ENCODE assay signal across 25 cellular contexts in genomic region chr7:96719164-96719563, GRCh38. TPM values are rescaled to one million over a fixed set of nuclear protein-coding genes. Genes with fewer than 3 reads are reported as not detected.
DNase-seq lines count a peak whose midpoint lies in the region; ATAC-seq and TF ChIP-seq lines count a peak whose summit lies in the region.
"Had no signal": no experiment of that assay in that cellular context is flagged by ENCODE, and none has a peak within 500 bp of the region (broad histone marks: within the 10 kb centered on the region; RNA-seq: fewer than 3 reads in every experiment).

No MANE protein-coding gene starts in this region.

- no peak for TF ChIP-seq CTCF in mesothelial cell of epicardium (IDR thresholded peaks at IDR 0.05; ENCODE audit: unreplicated experiment)
- TF ChIP-seq CTCF in psoas muscle (IDR thresholded peaks at IDR 0.05), result no peak

- H3K27ac Mint-ChIP-seq in mesothelial cell of epicardium, result no peak overlapping the region
- H3K27ac Mint-ChIP-seq: activated naive CD8-positive, alpha-beta T cell treated with anti-CD3 and anti-CD28 coated beads, Interleukin-2, amount 10 ng/mL, durations not matched to agents 7 days and 5 days; activated T-helper 2 cell treated with anti-CD3 and anti-CD28 coated beads, Interferon-gamma antibody, Interleukin-2, Interleukin-4, amounts not matched to agents 10 μg/mL and 5 μg/mL and 100 μg/mL, durations not matched to agents 14 hours and 24 hours and 36 hours; CD14-positive monocyte; progenitor cell of endocrine pancreas had no signal

- H3K4me1 Mint-ChIP-seq in mesothelial cell of epicardium, result peaks cover 24% of the 10 kb centered on the region
- H3K4me1 Mint-ChIP-seq: activated naive CD8-positive, alpha-beta T cell treated with anti-CD3 and anti-CD28 coated beads, Interleukin-2, amount 10 ng/mL, durations not matched to agents 7 days and 5 days; CD14-positive monocyte; neural crest cell had no signal

- H3K4me3 Mint-ChIP-seq in mesothelial cell of epicardium, result no peak overlapping the region
- H3K4me3 Mint-ChIP-seq: activated naive CD8-positive, alpha-beta T cell treated with anti-CD3 and anti-CD28 coated beads, Interleukin-2, amount 10 ng/mL, durations not matched to agents 7 days and 5 days; CD14-positive monocyte; neural crest cell had no signal

- H3K27ac ChIP-seq in psoas muscle, result no peak overlapping the region
- H3K27ac ChIP-seq: epithelial cell of prostate, heart right ventricle, KMS-11, skin epidermis, suprapubic skin had no signal

- intact Hi-C loops in head of caudate nucleus (cut with DNase I), result no loop called here
- intact Hi-C loops in psoas muscle (cut with DNase I), result no loop called here

- ATAC-seq in GM18870 (IDR thresholded peaks at IDR 0.05; ENCODE audit: unreplicated experiment), result no peak
- ATAC-seq in psoas muscle, result no peak
- ATAC-seq: HCT116, heart right ventricle, left ventricle myocardium superior had no signal

- H3K27me3 Mint-ChIP-seq in mesothelial cell of epicardium (ENCODE audit: low read depth), result peaks cover 4% of the 10 kb centered on the region

- H3K4me1 ChIP-seq in psoas muscle, result no peaks in the 10 kb centered on the region
- H3K4me1 ChIP-seq: heart right ventricle, suprapubic skin had no signal

- no peaks in the 10 kb centered on the region for H3K36me3 ChIP-seq in H7 (replicated peaks; ENCODE audit: control insufficient read depth, insufficient read depth, low read length)
- no peaks in the 10 kb centered on the region for H3K36me3 ChIP-seq in psoas muscle (ENCODE audit: insufficient read depth in 1 of 2, low read depth in 1 of 2)
- H3K36me3 ChIP-seq: heart right ventricle, suprapubic skin had no signal

- DNase-seq in COLO668 (lab: John Stamatoyannopoulos, UW; ENCODE audit: unreplicated experiment) (peak; percentile 17), H7 (peak; percentile 27), NCI-H2171 treated with DMSO at 0.1 percent for 48 hours (lab: John Stamatoyannopoulos, UW) (peak; percentile 86), head of caudate nucleus (peak in 38 of 42 donors; percentile 7 to 79 (median 44)), mesothelial cell of epicardium (ENCODE audit: low spot score in 2 of 2, unreplicated experiment in 2 of 2) (no peak), psoas muscle (no peak)
- DNase-seq: activated CD8-positive, alpha-beta memory T cell treated with anti-CD3 and anti-CD28 coated beads, Interleukin-2, amount 50 U/mL, for 4 hours; activated naive CD8-positive, alpha-beta T cell treated with anti-CD3 and anti-CD28 coated beads, Interleukin-2, amount 10 ng/mL, durations not matched to agents 7 days and 5 days; GF-D8; heart right ventricle; left ventricle myocardium superior; NCI-H226; RPMI8226; stimulated activated CD4-positive, alpha-beta T cell treated with anti-CD3 and anti-CD28 coated beads, Interleukin-1b, Interleukin-23, amount 100 ng/mL, for 48 hours; T-helper 9 cell had no signal

- 7 to 17% (median 17%) methylated on average over 4 of the region's 4 CpGs for WGBS in psoas muscle, 3 donors

- peaks cover 1% of the 10 kb centered on the region for H3K36me3 Mint-ChIP-seq in mesothelial cell of epicardium
- H3K36me3 Mint-ChIP-seq: CD14-positive monocyte had no signal

- peaks cover 11% of the 10 kb centered on the region for H3K9me3 Mint-ChIP-seq in mesothelial cell of epicardium

- H3K9me3 ChIP-seq in psoas muscle, result no peaks in the 10 kb centered on the region
- H3K9me3 ChIP-seq: heart right ventricle, suprapubic skin had no signal

- H3K4me3 ChIP-seq in H7 (ENCODE audit: insufficient read depth, low read depth, low read length) (no peak overlapping the region), psoas muscle (no peak overlapping the region)
- H3K4me3 ChIP-seq: heart right ventricle, skin epidermis, suprapubic skin had no signal

- no peaks in the 10 kb centered on the region for H3K27me3 ChIP-seq in H7 (ENCODE audit: control insufficient read depth, insufficient read depth, low read length)
- peaks cover 0 to 18% (median 4%) of the 10 kb centered on the region in 3 donors for H3K27me3 ChIP-seq in psoas muscle (ENCODE audit: insufficient read depth in 3 of 3, low read length in 2 of 3)

RNA-seq across cellular contexts. Expression of gene SEM1, which starts 9.5 kb away (rescaled TPM):
- 54.0 and 78.1 TPM in 2 replicates for total RNA-seq in H7 (2014; rRNA removed; shearing (Covaris generic))
- 70.1 to 75.7 TPM (median 73.5 TPM) in 3 replicates for total RNA-seq in mesothelial cell of epicardium
- total RNA-seq in psoas muscle, result 10 to 100 TPM; 30.5 to 71.7 (median 52.1) TPM
- 100 to 1,000 TPM in 1 of 3 donors, 10 to 100 TPM in 2; 65.6 to 107 (median 74.3) TPM for polyA plus RNA-seq in psoas muscle

Comparison
In these comparisons a context has a peak if more than half of its experiments do, and no peak if none do; other contexts are left out.
1. DNase-seq: peak in COLO668 (single experiment), H7 (single experiment), NCI-H2171 treated with DMSO at 0.1 percent for 48 hours (single experiment) and head of caudate nucleus (38 of 42); none in mesothelial cell of epicardium (0 of 2) and psoas muscle (0 of 2).